8 cellular contexts compared by ENCODE assay signal in genomic region chr7:100568936-100569844, GRCh38. TPM values are rescaled to one million over a fixed set of nuclear protein-coding genes. Genes with fewer than 3 reads are reported as not detected.
A peak's percentile ranks its signal among the peaks of the same experiment; 100 is the strongest.
DNase-seq lines count a peak whose midpoint lies in the region; ATAC-seq and TF ChIP-seq lines count a peak whose summit lies in the region.

No MANE protein-coding gene starts in this region.

- H3K9me3 Mint-ChIP-seq in WTC11: no peaks in the 10 kb centered on the region

- H3K4me1 ChIP-seq in stomach: peaks cover 17 to 42% (median 38%) of the 10 kb centered on the region in 4 donors

- peaks cover 11% of the 10 kb centered on the region for H3K27me3 Mint-ChIP-seq in WTC11 (ENCODE audit: low read depth)

- WGBS in stomach, 5 donors: 18 to 61% (median 21%) methylated on average over 11 to 35 of the region's 35 CpGs

- no peaks in the 10 kb centered on the region for H3K36me3 Mint-ChIP-seq in WTC11

- peak overlapping the region in 55 of 59 donors; percentile 19 to 58 (median 42) for H3K4me3 ChIP-seq in dorsolateral prefrontal cortex
- peak overlapping the region; percentile 31 to 47 (median 38) for H3K4me3 ChIP-seq in stomach

- H3K27ac ChIP-seq in dorsolateral prefrontal cortex (peak overlapping the region in 47 of 59 donors; percentile 4 to 80 (median 59)), stomach (peak overlapping the region in 4 of 5 donors; percentile 22 to 77 (median 50))

- POLR2A ChIA-PET in WTC11 (lab: Charles Lee): interaction anchor here (1.0 to 1.3 kb wide), 3 partner anchors 17 to 82 kb away, joined by 3 to 5 read pairs (median 3); partner anchors contain the start of genes FBXO24 and LRCH4

- intact Hi-C loops in dorsolateral prefrontal cortex (cut with DNase I) (loop anchor here in 1 of 2 donors (5.0 kb wide), 1 partner anchor 123 kb away; the partner anchor contains the start of gene GIGYF1), stomach (cut with DNase I; ENCODE audit: low total_unique reads) (no loop called here)

- peak overlapping the region; percentile 67; the same call in 1 of the 2 replicates for H3K27ac Mint-ChIP-seq in WTC11

- TF ChIP-seq CTCF in WTC11 (IDR thresholded peaks at IDR 0.05) (peak; percentile 32; the same call in 1 of the 2 replicates), dorsolateral prefrontal cortex (IDR thresholded peaks at IDR 0.05 in 54 of 56, conservative IDR thresholded peaks at IDR 0.05 in 2 of 56; ENCODE audit: low read depth in 1 of 56, partially characterized antibody in 56 of 56) (peak in 37 of 56 donors; percentile 8 to 46 (median 28)), stomach (IDR thresholded peaks at IDR 0.05) (peak in 4 of 7 experiments; percentile 32 to 53 (median 39))

- TF ChIP-seq EP300 in stomach (IDR thresholded peaks at IDR 0.05): no peak

- TF ChIP-seq POLR2A in stomach (IDR thresholded peaks at IDR 0.05): no peak

- no peaks in the 10 kb centered on the region for H3K9me3 ChIP-seq in stomach

- DNase-seq in GM03348 (ENCODE audit: low spot score): peak; percentile 30
- peak; percentile 78 for DNase-seq in M059J (ENCODE audit: low read depth)
- DNase-seq in WTC11 (ENCODE audit: low spot score): peak; percentile 85
- peak in 8 of 10 donors; percentile 29 to 74 (median 60) for DNase-seq in dorsolateral prefrontal cortex
- DNase-seq in medulla oblongata (ENCODE audit: extremely low spot score): peak; percentile 81
- peak; percentile 66 for DNase-seq in stomach
- DNase-seq in cortex of kidney (lab: John Stamatoyannopoulos, UW): no peak

- H3K4me1 Mint-ChIP-seq in WTC11: peaks cover 46% of the 10 kb centered on the region

- ATAC-seq in WTC11: peak; percentile 67
- no peak for ATAC-seq in GM21381 (IDR thresholded peaks at IDR 0.05; ENCODE audit: unreplicated experiment)

- peaks cover 3 to 41% (median 37%) of the 10 kb centered on the region in 4 donors for H3K36me3 ChIP-seq in stomach

- H3K27me3 ChIP-seq in dorsolateral prefrontal cortex (peaks cover 0 to 3% (median 0%) of the 10 kb centered on the region in 45 donors), stomach (peaks cover 0 to 21% (median 8%) of the 10 kb centered on the region in 3 donors)

- CTCF ChIA-PET in WTC11 (lab: Charles Lee): interaction anchor here (0.6 to 2.0 kb wide), 10 partner anchors 9 to 283 kb away, joined by 3 to 18 read pairs (median 3); partner anchors contain the start of genes FBXO24, LRCH4, MOSPD3 and SLC12A9

- H3K4me3 Mint-ChIP-seq in WTC11: peak overlapping the region; percentile 61

TF ChIP-seq in WTC11, 78 proteins besides CTCF, POLR2A, EP300 and RAD21 (continues in another document):
- TF ChIP-seq RORB (CRISPR knock-in tag; IDR thresholded peaks at IDR 0.05) (no peak), GABPB1 (CRISPR knock-in tag; IDR thresholded peaks at IDR 0.05) (0 out of 2 replicates have a peak, but pooled peaks have one; percentile 30), KAT7 (CRISPR knock-in tag; IDR thresholded peaks at IDR 0.05; ENCODE audit: borderline replicate concordance) (no peak), STAT6 (CRISPR knock-in tag; conservative IDR thresholded peaks at IDR 0.05; ENCODE audit: low read depth) (no peak), ZNF396 (CRISPR knock-in tag; IDR thresholded peaks at IDR 0.05; ENCODE audit: borderline replicate concordance) (no peak), CREB1 (CRISPR knock-in tag; IDR thresholded peaks at IDR 0.05) (no peak), ZNF121 (CRISPR knock-in tag; IDR thresholded peaks at IDR 0.05) (no peak), TCF7 (CRISPR knock-in tag; IDR thresholded peaks at IDR 0.05; ENCODE audit: low read depth) (no peak), AR (CRISPR knock-in tag; IDR thresholded peaks at IDR 0.05) (no peak), ZNF671 (CRISPR knock-in tag; IDR thresholded peaks at IDR 0.05) (no peak)

RNA-seq across cellular contexts. Expression of gene SAP25, which starts 4.5 kb away (rescaled TPM):
- total RNA-seq in M059J (2014; rRNA removed; shearing (Covaris generic)): not detected in 2 replicates
- total RNA-seq in WTC11 (2021) (9.3 to 11.7 TPM (median 9.7 TPM) in 3 replicates), dorsolateral prefrontal cortex (10 to 100 TPM in 9 of 120 experiments, 1 to 10 TPM in 107, under 1 TPM in 1, not detected in 3; 0.63 to 14.5 (median 4.3) TPM), stomach (1 to 10 TPM in 1 of 5 donors, under 1 TPM in 1, not detected in 3; 0.92 to 1.8 TPM)
- 1 to 10 TPM; 1.4 to 4.7 (median 2.3) TPM for polyA plus RNA-seq in stomach

RNA-seq across cellular contexts. Expression of gene LRCH4, which starts 16.7 kb away (rescaled TPM):
- total RNA-seq in M059J (2014; rRNA removed; shearing (Covaris generic)): 12.2 and 16.0 TPM in 2 replicates
- 52.0 to 59.6 TPM (median 56.7 TPM) in 3 replicates for total RNA-seq in WTC11 (2021)
- total RNA-seq in dorsolateral prefrontal cortex: 10 to 100 TPM; 29.1 to 86.0 (median 48.3) TPM
- 100 to 1,000 TPM in 3 of 5 donors, 10 to 100 TPM in 2; 23.7 to 263 (median 154) TPM for total RNA-seq in stomach
- polyA plus RNA-seq in stomach: 10 to 100 TPM; 23.5 to 39.5 (median 26.0) TPM

RNA-seq across cellular contexts. Expression of gene FBXO24, which starts 16.9 kb away (rescaled TPM):
- 0.05 and 0.44 TPM in 2 replicates for total RNA-seq in M059J (2014; rRNA removed; shearing (Covaris generic))
- total RNA-seq in WTC11 (2021): 0.70 to 1.3 TPM (median 0.94 TPM) in 3 replicates
- 1 to 10 TPM in 64 of 120 experiments, under 1 TPM in 49, not detected in 7; 0.23 to 3.2 (median 1.1) TPM for total RNA-seq in dorsolateral prefrontal cortex
- total RNA-seq in stomach: under 1 TPM in 3 of 5 donors, not detected in 2; 0.37 to 0.45 (median 0.43) TPM
- under 1 TPM in 2 of 3 donors, not detected in 1; 0.44 to 0.88 TPM for polyA plus RNA-seq in stomach

RNA-seq across cellular contexts. Expression of gene AGFG2, which starts 30.2 kb away (rescaled TPM):
- total RNA-seq in M059J (2014; rRNA removed; shearing (Covaris generic)): 10.9 and 24.0 TPM in 2 replicates
- total RNA-seq in WTC11 (2021): 6.4 to 7.4 TPM (median 7.4 TPM) in 3 replicates
- 100 to 1,000 TPM in 1 of 120 experiments, 10 to 100 TPM in 119; 26.9 to 118 (median 44.7) TPM for total RNA-seq in dorsolateral prefrontal cortex
- total RNA-seq in stomach: 100 to 1,000 TPM in 1 of 5 donors, 10 to 100 TPM in 3, 1 to 10 TPM in 1; 8.4 to 154 (median 16.4) TPM
- polyA plus RNA-seq in stomach: 10 to 100 TPM in 2 of 3 donors, 1 to 10 TPM in 1; 7.9 to 11.0 (median 10.2) TPM

RNA-seq across cellular contexts. Expression of gene PCOLCE, which starts 33.0 kb away (rescaled TPM):
- total RNA-seq in M059J (2014; rRNA removed; shearing (Covaris generic)): 7.8 and 10.3 TPM in 2 replicates
- total RNA-seq in WTC11 (2021) (53.5 to 74.8 TPM (median 70.4 TPM) in 3 replicates), dorsolateral prefrontal cortex (10 to 100 TPM in 38 of 120 experiments, 1 to 10 TPM in 82; 2.5 to 20.4 (median 7.2) TPM), stomach (100 to 1,000 TPM in 1 of 5 donors, 10 to 100 TPM in 4; 15.8 to 129 (median 37.8) TPM)
- polyA plus RNA-seq in stomach: 10 to 100 TPM; 15.6 to 25.0 (median 18.6) TPM
